ENCODE assay signal across 19 cellular contexts in the genomic region with DNA sequence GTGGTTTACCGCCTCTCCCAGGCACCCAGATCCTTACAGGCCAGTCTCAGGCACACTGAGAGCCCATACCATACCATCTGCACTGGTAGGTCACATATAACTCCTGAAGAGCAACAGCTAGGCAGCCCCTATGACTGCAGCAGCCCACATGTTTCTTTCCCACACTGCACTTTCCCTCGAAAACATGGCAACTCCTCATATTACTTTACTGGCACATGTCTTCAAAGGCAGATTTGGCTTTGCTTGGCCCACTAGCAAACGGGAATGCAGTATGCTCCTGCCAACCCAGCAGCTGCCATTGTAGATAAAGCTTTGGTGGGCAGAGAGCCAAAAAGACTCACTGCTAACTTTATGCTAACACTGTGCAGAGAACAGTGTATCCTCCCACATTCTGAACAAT. TPM values are rescaled to one million over a fixed set of nuclear protein-coding genes. Genes with fewer than 3 reads are reported as not detected.
"Had no signal": no experiment of that assay in that cellular context is flagged by ENCODE, and none has a peak within 500 bp of the region (broad histone marks: within the 10 kb centered on the region; RNA-seq: fewer than 3 reads in every experiment).

No MANE protein-coding gene starts in this region.

RNA-seq across cellular contexts. Expression of gene BPY2C, which starts 56.3 kb away (rescaled TPM):
- total RNA-seq: activated naive CD4-positive, alpha-beta T cell treated with anti-CD3 and anti-CD28 coated beads for 36 hours; activated naive CD4-positive, alpha-beta T cell treated with anti-CD3 and anti-CD28 coated beads, Interleukin-2, amount 50 U/mL, for 72 hours; activated naive CD8-positive, alpha-beta T cell treated with anti-CD3 and anti-CD28 coated beads for 36 hours; activated naive CD8-positive, alpha-beta T cell treated with anti-CD3 and anti-CD28 coated beads, Interleukin-2, amount 10 ng/mL, durations not matched to agents 7 days and 5 days; activated T-cell treated with anti-CD3 and anti-CD28 coated beads, Interleukin-2, amount 50 U/mL, for 4 hours; activated T-cell treated with anti-CD3 and anti-CD28 coated beads, Interleukin-2, amount 50 U/mL, for 72 hours; activated T-helper 1 cell treated with anti-CD3 and anti-CD28 coated beads, Interleukin-12 subunit alpha, Interleukin-12 subunit beta, Interleukin-2, Interleukin-4 antibody, amounts not matched to agents 30 ng/mL and 10 ng/mL and 1 ng/mL, durations not matched to agents 14 hours and 24 hours and 36 hours; activated T-helper 17 cell treated with anti-CD3 and anti-CD28 coated beads, Interleukin-2, amount 50 U/mL, for 72 hours; activated T-helper 2 cell treated with anti-CD3 and anti-CD28 coated beads, Interferon-gamma antibody, Interleukin-2, Interleukin-4, amounts not matched to agents 10 μg/mL and 5 μg/mL and 100 μg/mL, durations not matched to agents 14 hours and 24 hours and 36 hours; adrenal gland; aorta; ascending aorta; astrocyte; breast epithelium; bronchial epithelial cell; cardiac muscle cell; cardiac septum; cerebellum; chondrocyte had no signal
